ENCODE assay signal across 20 cellular contexts in the genomic region with DNA sequence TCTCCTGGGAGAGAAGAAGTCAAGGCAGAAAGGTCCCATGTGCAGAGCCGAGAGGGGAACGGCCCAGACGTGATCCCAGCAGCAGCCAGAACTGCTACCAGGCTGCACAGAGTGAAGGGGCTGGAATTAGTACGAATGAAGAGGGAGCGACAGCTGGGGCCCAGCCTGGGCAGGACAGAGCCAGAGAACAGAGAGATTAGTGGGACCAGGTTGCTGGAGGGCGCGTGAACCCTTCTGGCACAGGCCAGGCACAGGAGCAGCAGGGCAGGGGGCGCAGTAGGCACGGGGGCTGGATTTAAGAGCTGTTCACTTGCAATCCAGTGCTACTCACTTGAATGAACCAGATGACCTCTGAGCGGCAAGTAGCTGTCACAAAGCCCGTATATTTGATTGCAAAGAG.
DNase-seq lines count a peak whose midpoint lies in the region; ATAC-seq, FAIRE-seq and TF ChIP-seq lines count a peak whose summit lies in the region.
"Had no signal": no experiment of that assay in that cellular context is flagged by ENCODE, and none has a peak within 500 bp of the region (broad histone marks: within the 10 kb centered on the region; RNA-seq: fewer than 3 reads in every experiment).

No MANE protein-coding gene starts in this region.

- no peaks in the 10 kb centered on the region for H3K79me1 ChIP-seq in neuronal stem cell (ENCODE audit: low read depth, low read length)

- H3K4me3 ChIP-seq in WERI-Rb-1 (ENCODE audit: low read depth, low read length): no peak overlapping the region
- H3K4me3 ChIP-seq in neuronal stem cell (ENCODE audit: low read length in 2 of 2): no peak overlapping the region
- H3K4me3 ChIP-seq: BLaER1 had no signal

- DNase-seq in NCI-H1694 treated with DMSO at 0.1 percent for 48 hours (lab: John Stamatoyannopoulos, UW) (peak; percentile 7), NCI-H1694 (lab: John Stamatoyannopoulos, UW) (no peak), D721Med (ENCODE audit: insufficient read length, low spot score) (no peak), WERI-Rb-1 (peak; percentile 90), neuronal stem cell (ENCODE audit: low spot score) (no peak), HEK293T (ENCODE audit: extremely low spot score) (no peak)
- DNase-seq: 8988T, DMS153, NCI-H1092, NCI-H187, NCI-H226, NCI-H526 treated with DMSO at 0.1 percent for 48 hours, RPMI8226 had no signal

- peak overlapping the region; percentile 78 for H3K23ac ChIP-seq in neuronal stem cell (ENCODE audit: low read depth, low read length, poor library complexity)

- H3K14ac ChIP-seq in neuronal stem cell (ENCODE audit: low read length): no peak overlapping the region

- H2BK120ac ChIP-seq in neuronal stem cell (ENCODE audit: low read depth, low read length): no peak overlapping the region

- H4K91ac ChIP-seq in neuronal stem cell (ENCODE audit: low read depth, low read length, poor library complexity): no peak overlapping the region

- WGBS in neuronal stem cell (ENCODE audit: extremely low coverage in 2 of 2, insufficient read length in 2 of 2, insufficient replicate concordance in 1 of 2), 2 donors: no CpG with 5 or more reads among the region's 11 CpGs

- H3K36me3 ChIP-seq in WERI-Rb-1 (no peaks in the 10 kb centered on the region), neuronal stem cell (replicated peaks in 1 of 2; ENCODE audit: control insufficient read depth in 2 of 2, insufficient read depth in 2 of 2, low read length in 2 of 2) (no peaks in the 10 kb centered on the region)
- H3K36me3 ChIP-seq: BLaER1 had no signal

- POLR2A ChIA-PET in HEK293T (lab: Yijun Ruan, JAX): no interaction called here

- CTCF ChIA-PET in HEK293T (lab: Yijun Ruan, JAX): interaction anchor here (0.6 to 1.2 kb wide), 2 partner anchors 15 to 102 kb away, joined by 3 read pairs; no protein-coding TSS in a partner anchor

- H2AFZ ChIP-seq in neuronal stem cell (ENCODE audit: low read length): no peak overlapping the region

- FAIRE-seq in D721Med (lab: Jason Lieb, UNC): peak; percentile 88
- FAIRE-seq: GM19239, H54, HepG2 had no signal

- TF ChIP-seq CTCF in D721Med (IDR thresholded peaks at IDR 0.05; ENCODE audit: insufficient read depth, missing control alignments) (peak; percentile 18), WERI-Rb-1 (IDR thresholded peaks at IDR 0.05; ENCODE audit: low read depth, low read length) (peak; percentile 50; the same call in 1 of the 2 replicates)

- H3K4me1 ChIP-seq in neuronal stem cell (ENCODE audit: control insufficient read depth in 2 of 2, insufficient read depth in 1 of 2, low read depth in 1 of 2, low read length in 2 of 2): peaks cover 0 to 8% of the 10 kb centered on the region in 2 donors

- H3K9ac ChIP-seq in neuronal stem cell (ENCODE audit: low read depth, low read length, poor library complexity): peak overlapping the region; percentile 83
- H3K9ac ChIP-seq: BLaER1, KMS-11 had no signal

- H3K27ac ChIP-seq in WERI-Rb-1: peak overlapping the region; percentile 82
- H3K27ac ChIP-seq in neuronal stem cell (replicated peaks; ENCODE audit: low read length): no peak overlapping the region
- H3K27ac ChIP-seq: BLaER1, KMS-11 had no signal

- no peaks in the 10 kb centered on the region for H3K27me3 ChIP-seq in WERI-Rb-1 (ENCODE audit: insufficient read depth, low read depth, severe bottlenecking)
- H3K27me3 ChIP-seq in neuronal stem cell (ENCODE audit: control insufficient read depth in 3 of 3, insufficient read depth in 3 of 3, low read depth in 1 of 3, low read length in 3 of 3): no peaks in the 10 kb centered on the region
- H3K27me3 ChIP-seq: BLaER1 had no signal

- H3K4ac ChIP-seq in neuronal stem cell (ENCODE audit: low read length): no peak overlapping the region

- H2AK5ac ChIP-seq in neuronal stem cell (ENCODE audit: low read depth, low read length): no peak overlapping the region

- H3K4me2 ChIP-seq in neuronal stem cell (ENCODE audit: insufficient read depth, low read length, poor library complexity, severe bottlenecking): no peak overlapping the region
- H3K4me2 ChIP-seq: BLaER1, KMS-11 had no signal

- H3K9me3 ChIP-seq in WERI-Rb-1 (ENCODE audit: severe bottlenecking) (no peaks in the 10 kb centered on the region), neuronal stem cell (replicated peaks in 1 of 2; ENCODE audit: control insufficient read depth in 2 of 2, insufficient read depth in 1 of 2, low read depth in 1 of 2, low read length in 2 of 2) (no peaks in the 10 kb centered on the region)
- H3K9me3 ChIP-seq: BLaER1 had no signal

- H3K18ac ChIP-seq in neuronal stem cell (ENCODE audit: low read length): peak overlapping the region; percentile 46

- H2BK5ac ChIP-seq in neuronal stem cell (ENCODE audit: low read length): no peak overlapping the region

- H2BK12ac ChIP-seq in neuronal stem cell (ENCODE audit: low read length): no peak overlapping the region

- H4K8ac ChIP-seq in neuronal stem cell (ENCODE audit: low read depth, low read length): no peak overlapping the region

- ATAC-seq in GM18502 (IDR thresholded peaks at IDR 0.05; ENCODE audit: poor library complexity, unreplicated experiment) (no peak), GM18861 (IDR thresholded peaks at IDR 0.05; ENCODE audit: unreplicated experiment) (no peak)
- ATAC-seq: HepG2 had no signal

- no peak overlapping the region for H2BK15ac ChIP-seq in neuronal stem cell (ENCODE audit: low read length)

TF ChIP-seq in HEK293T, 16 proteins besides CTCF, POLR2A, EP300 and RAD21:
- TF ChIP-seq LEF1 (IDR thresholded peaks at IDR 0.05; ENCODE audit: borderline replicate concordance) (no peak), TARDBP (IDR thresholded peaks at IDR 0.05) (no peak), FOXA1 (IDR thresholded peaks at IDR 0.05) (no peak), FOXK2 (IDR thresholded peaks at IDR 0.05) (no peak)

Comparison
In these comparisons a context has a peak if more than half of its experiments do, and no peak if none do; other contexts are left out.
1. DNase-seq: peak in NCI-H1694 treated with DMSO at 0.1 percent for 48 hours (single experiment) and WERI-Rb-1 (single experiment); none in NCI-H1694 (single experiment), D721Med (single experiment), neuronal stem cell (single experiment) and HEK293T (single experiment).